12 cellular contexts compared by ENCODE assay signal in the genomic region with DNA sequence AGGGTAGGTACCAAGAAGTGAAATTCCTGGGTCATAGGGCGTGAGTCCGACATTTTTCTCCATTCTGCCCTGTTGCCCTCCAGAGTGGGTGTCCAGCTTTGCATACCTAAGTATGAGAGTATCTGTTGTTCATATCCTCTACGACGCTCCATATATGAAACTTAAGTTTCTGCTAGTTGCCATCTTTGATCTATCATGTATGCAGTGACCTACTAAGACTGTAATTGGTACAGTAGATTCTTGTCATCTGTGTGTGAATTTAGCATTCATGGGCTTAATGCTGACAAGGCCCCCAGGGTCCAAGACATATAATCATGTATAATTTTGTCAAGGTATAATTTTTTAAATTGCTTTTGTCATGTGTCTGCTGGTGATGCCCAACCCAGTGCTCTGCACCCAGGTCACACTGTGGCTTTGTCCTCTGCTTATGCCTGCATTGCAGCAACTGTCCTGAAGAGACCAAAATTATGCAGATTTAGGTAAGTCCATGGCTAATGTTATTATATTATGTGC. TPM values are rescaled to one million over a fixed set of nuclear protein-coding genes. Genes with fewer than 3 reads are reported as not detected.
DNase-seq lines count a peak whose midpoint lies in the region; ATAC-seq and TF ChIP-seq lines count a peak whose summit lies in the region.
"Had no signal": no experiment of that assay in that cellular context is flagged by ENCODE, and none has a peak within 500 bp of the region (broad histone marks: within the 10 kb centered on the region; RNA-seq: fewer than 3 reads in every experiment).

No MANE protein-coding gene starts in this region.

- peaks cover 92% of the 10 kb centered on the region for H3K36me3 Mint-ChIP-seq in activated T-cell treated with anti-CD3 and anti-CD28 coated beads, Interleukin-2, amount 50 U/mL, for 24 hours (ENCODE audit: low read depth)
- H3K36me3 Mint-ChIP-seq in activated T-helper 17 cell treated with anti-CD3 and anti-CD28 coated beads, Interleukin-2, amount 50 U/mL, for 72 hours (ENCODE audit: low read depth) = peaks cover 100% of the 10 kb centered on the region

- H3K4me1 ChIP-seq in left ventricle myocardium inferior (peaks cover 100% of the 10 kb centered on the region), suprapubic skin (peaks cover 96% of the 10 kb centered on the region)

- no peak for TF ChIP-seq EP300 in suprapubic skin (IDR thresholded peaks at IDR 0.05)

- H3K27ac Mint-ChIP-seq in activated T-cell treated with anti-CD3 and anti-CD28 coated beads, Interleukin-2, amount 50 U/mL, for 24 hours = peak overlapping the region; percentile 65
- peak overlapping the region; percentile 67 for H3K27ac Mint-ChIP-seq in activated T-helper 17 cell treated with anti-CD3 and anti-CD28 coated beads, Interleukin-2, amount 50 U/mL, for 72 hours
- H3K27ac Mint-ChIP-seq: activated B cell treated with CpG ODN at 0.5 μM for 24 hours, nephron progenitor cell had no signal

- no peaks in the 10 kb centered on the region for H3K27me3 Mint-ChIP-seq in activated T-cell treated with anti-CD3 and anti-CD28 coated beads, Interleukin-2, amount 50 U/mL, for 24 hours
- no peaks in the 10 kb centered on the region for H3K27me3 Mint-ChIP-seq in activated T-helper 17 cell treated with anti-CD3 and anti-CD28 coated beads, Interleukin-2, amount 50 U/mL, for 72 hours
- H3K27me3 Mint-ChIP-seq: activated B cell treated with CpG ODN at 0.5 μM for 24 hours; effector memory CD8-positive, alpha-beta T cell had no signal

- H3K9me3 ChIP-seq in left ventricle myocardium inferior (replicated peaks) (no peaks in the 10 kb centered on the region), suprapubic skin (no peaks in the 10 kb centered on the region)

- no peak for DNase-seq in activated T-cell treated with anti-CD3 and anti-CD28 coated beads, Interleukin-2, amount 50 U/mL, for 24 hours
- DNase-seq in activated T-cell treated with anti-CD3 and anti-CD28 coated beads for 4 hours = no peak
- no peak for DNase-seq in left ventricle myocardium inferior
- no peak for DNase-seq in suprapubic skin (ENCODE audit: low spot score in 2 of 2)
- DNase-seq in hepatic stellate cell (ENCODE audit: low spot score) = no peak
- no peak for DNase-seq in stimulated activated CD4-positive, alpha-beta T cell treated with anti-CD3 and anti-CD28 coated beads, Interleukin-2, amount 100 ng/mL, for 48 hours
- DNase-seq: activated B cell treated with CpG ODN at 0.5 μM for 24 hours; effector memory CD8-positive, alpha-beta T cell; NCI-H2107; nephron progenitor cell had no signal

- H3K4me1 Mint-ChIP-seq in activated T-cell treated with anti-CD3 and anti-CD28 coated beads, Interleukin-2, amount 50 U/mL, for 24 hours (ENCODE audit: low read depth) = peaks cover 89% of the 10 kb centered on the region
- H3K4me1 Mint-ChIP-seq in activated T-helper 17 cell treated with anti-CD3 and anti-CD28 coated beads, Interleukin-2, amount 50 U/mL, for 72 hours = peaks cover 69% of the 10 kb centered on the region

- no peaks in the 10 kb centered on the region for H3K27me3 ChIP-seq in left ventricle myocardium inferior (ENCODE audit: low read depth)
- H3K27me3 ChIP-seq in suprapubic skin = no peaks in the 10 kb centered on the region

- ATAC-seq in activated T-helper 17 cell treated with anti-CD3 and anti-CD28 coated beads, Interleukin-2, amount 50 U/mL, for 72 hours (replicated peaks) = no peak
- no peak for ATAC-seq in GM18505 (IDR thresholded peaks at IDR 0.05; ENCODE audit: unreplicated experiment)
- ATAC-seq: effector memory CD8-positive, alpha-beta T cell had no signal

- peak overlapping the region; percentile 73 for H3K27ac ChIP-seq in left ventricle myocardium inferior (replicated peaks)
- peak overlapping the region; percentile 14 for H3K27ac ChIP-seq in suprapubic skin

- H3K9me3 Mint-ChIP-seq in activated T-cell treated with anti-CD3 and anti-CD28 coated beads, Interleukin-2, amount 50 U/mL, for 24 hours = no peaks in the 10 kb centered on the region
- no peaks in the 10 kb centered on the region for H3K9me3 Mint-ChIP-seq in activated T-helper 17 cell treated with anti-CD3 and anti-CD28 coated beads, Interleukin-2, amount 50 U/mL, for 72 hours
- H3K9me3 Mint-ChIP-seq: activated B cell treated with CpG ODN at 0.5 μM for 24 hours; effector memory CD8-positive, alpha-beta T cell; nephron progenitor cell had no signal

- no peak for TF ChIP-seq CTCF in left ventricle myocardium inferior (IDR thresholded peaks at IDR 0.05; ENCODE audit: borderline replicate concordance)
- TF ChIP-seq CTCF in suprapubic skin (IDR thresholded peaks at IDR 0.05) = no peak

- H3K36me3 ChIP-seq in left ventricle myocardium inferior (peaks cover 86% of the 10 kb centered on the region), suprapubic skin (peaks cover 53% of the 10 kb centered on the region)

- TF ChIP-seq POLR2A in suprapubic skin (IDR thresholded peaks at IDR 0.05) (no peak), GM18505 (IDR thresholded peaks at IDR 0.05; ENCODE audit: borderline replicate concordance, extremely low read depth, insufficient read depth, insufficient read length) (no peak)

- 85% methylated on average over 4 of the region's 4 CpGs for WGBS in suprapubic skin

- peak overlapping the region; percentile 80 for H3K4me3 ChIP-seq in left ventricle myocardium inferior
- H3K4me3 ChIP-seq in suprapubic skin = no peak overlapping the region

- no peak overlapping the region for H3K4me3 Mint-ChIP-seq in activated T-cell treated with anti-CD3 and anti-CD28 coated beads, Interleukin-2, amount 50 U/mL, for 24 hours
- peak overlapping the region; percentile 99 for H3K4me3 Mint-ChIP-seq in activated T-helper 17 cell treated with anti-CD3 and anti-CD28 coated beads, Interleukin-2, amount 50 U/mL, for 72 hours
- H3K4me3 Mint-ChIP-seq: activated B cell treated with CpG ODN at 0.5 μM for 24 hours; effector memory CD8-positive, alpha-beta T cell; nephron progenitor cell had no signal

- intact Hi-C loops in left ventricle myocardium inferior (cut with micrococcal nuclease) = no loop called here

RNA-seq across cellular contexts. Expression of gene NEAT1, which starts 12.1 kb away (rescaled TPM):
- total RNA-seq in activated T-helper 17 cell treated with anti-CD3 and anti-CD28 coated beads, Interleukin-2, amount 50 U/mL, for 72 hours = 1,000 to 10,000 TPM in 1 of 2 donors, 100 to 1,000 TPM in 1; 823 to 2,912 TPM
- total RNA-seq in left ventricle myocardium inferior (405 TPM), suprapubic skin (1,000 to 10,000 TPM in 1 of 4 donors, 100 to 1,000 TPM in 3; 336 to 2,041 (median 481) TPM)

RNA-seq across cellular contexts. Expression of gene FRMD8, which starts 48.3 kb away (rescaled TPM):
- total RNA-seq in activated T-helper 17 cell treated with anti-CD3 and anti-CD28 coated beads, Interleukin-2, amount 50 U/mL, for 72 hours = 10 to 100 TPM; 49.6 to 52.1 TPM
- total RNA-seq in left ventricle myocardium inferior (8.4 TPM), suprapubic skin (100 to 1,000 TPM in 1 of 4 donors, 10 to 100 TPM in 3; 56.2 to 107 (median 81.5) TPM)

RNA-seq across cellular contexts. Expression of gene SLC25A45, which starts 52.3 kb away (rescaled TPM):
- 10 to 100 TPM; 18.0 to 20.1 TPM for total RNA-seq in activated T-helper 17 cell treated with anti-CD3 and anti-CD28 coated beads, Interleukin-2, amount 50 U/mL, for 72 hours
- 5.0 TPM for total RNA-seq in left ventricle myocardium inferior
- 1 to 10 TPM; 3.9 to 6.2 (median 4.7) TPM for total RNA-seq in suprapubic skin
